Comparison of ENCODE assay signal across 8 cellular contexts in the genomic region with DNA sequence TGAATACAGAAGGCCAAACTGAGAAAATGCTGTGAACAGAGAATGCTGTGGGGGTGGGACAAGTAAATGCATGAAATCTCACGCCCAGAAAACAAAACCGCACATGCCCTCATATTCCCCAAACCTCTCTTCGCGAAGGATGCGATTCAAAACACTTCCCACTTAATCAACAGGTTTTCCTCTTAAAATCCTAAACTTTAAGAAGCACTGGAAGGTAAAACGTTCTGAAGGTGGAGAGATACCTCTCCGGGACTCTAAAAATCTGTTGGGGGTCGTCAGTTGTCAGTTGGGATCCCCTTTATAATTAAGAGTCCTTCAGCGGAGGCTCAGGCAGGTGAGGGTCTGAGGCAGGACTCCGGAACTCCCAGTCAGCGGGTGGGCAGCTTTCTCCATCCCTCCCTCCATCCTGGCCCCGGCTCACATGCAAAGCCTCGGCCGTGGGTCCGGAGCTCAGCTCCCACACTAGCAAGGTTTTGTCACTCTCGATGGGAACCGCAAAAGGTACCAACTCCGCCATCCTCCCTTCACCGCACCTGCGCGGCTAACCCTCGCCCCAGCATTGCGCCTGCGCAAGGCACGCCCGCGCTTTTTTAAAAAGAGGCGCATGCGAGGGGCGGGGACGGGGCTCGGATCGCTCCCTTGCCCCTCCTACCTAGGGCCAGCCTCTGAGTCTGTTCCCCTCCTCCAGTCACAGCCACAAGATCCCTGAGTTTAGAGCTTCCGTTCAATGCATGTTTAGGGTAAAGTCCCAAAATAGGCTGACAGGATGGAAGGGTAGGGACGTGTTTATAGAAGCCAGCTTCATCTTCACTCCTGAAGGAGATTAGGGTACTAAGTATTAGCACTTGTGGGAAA. TPM values are rescaled to one million over a fixed set of nuclear protein-coding genes. Genes with fewer than 3 reads are reported as not detected.
A peak's percentile ranks its signal among the peaks of the same experiment; 100 is the strongest.
DNase-seq lines count a peak whose midpoint lies in the region; ATAC-seq lines count a peak whose summit lies in the region.

TSS of gene RDM1 (minus strand) at position 563 of the 855 bp plus-strand sequence. CDS start at position 517, 46 bp downstream.

- H2AK5ac ChIP-seq in mesenchymal stem cell (ENCODE audit: low read length, severe bottlenecking), result no peak within 1 kb of the TSS

- no peak within 1 kb of the TSS for H2BK120ac ChIP-seq in mesenchymal stem cell (ENCODE audit: low read depth, low read length)

- peak within 1 kb of the TSS; percentile 92 for H2AFZ ChIP-seq in mesenchymal stem cell (ENCODE audit: low read depth, low read length)

- H3K23ac ChIP-seq in mesenchymal stem cell (ENCODE audit: low read length in 2 of 2), result peak within 1 kb of the TSS in 1 of 2 experiments; percentile 52

- H3K14ac ChIP-seq in mesenchymal stem cell (ENCODE audit: low read length in 2 of 2), result peak within 1 kb of the TSS in 1 of 2 experiments; percentile 32

- H4K8ac ChIP-seq in mesenchymal stem cell (ENCODE audit: low read length), result no peak within 1 kb of the TSS

- H3K4me3 ChIP-seq in ectodermal cell (ENCODE audit: insufficient read depth, low read depth, low read length) (peak within 1 kb of the TSS; percentile 39), mesenchymal stem cell (ENCODE audit: insufficient read depth in 1 of 2, low read depth in 1 of 2, low read length in 2 of 2) (peak within 1 kb of the TSS; percentile 72 to 85)

- no peak within 1 kb of the TSS for H3K18ac ChIP-seq in mesenchymal stem cell (ENCODE audit: low read depth in 1 of 2, low read length in 2 of 2)

- ATAC-seq in GM18502 (IDR thresholded peaks at IDR 0.05; ENCODE audit: poor library complexity, unreplicated experiment) (peak; percentile 52), HG03565 (IDR thresholded peaks at IDR 0.05; ENCODE audit: unreplicated experiment) (peak; percentile 59)

- H2BK12ac ChIP-seq in mesenchymal stem cell (ENCODE audit: low read length in 2 of 2), result no peak within 1 kb of the TSS

- peak within 1 kb of the TSS; percentile 100 for H3K4me2 ChIP-seq in mesenchymal stem cell (ENCODE audit: low read length, poor library complexity, severe bottlenecking)

- H2BK15ac ChIP-seq in mesenchymal stem cell (ENCODE audit: low read depth, poor library complexity, severe bottlenecking), result no peak within 1 kb of the TSS

- WGBS in ectodermal cell, 2 experiments, result 4 to 7% methylated on average over 35 of the region's 35 CpGs
- 2% methylated on average over 19 of the region's 35 CpGs for WGBS in mesenchymal stem cell

- H3K4ac ChIP-seq in mesenchymal stem cell (ENCODE audit: low read depth in 1 of 2, low read length in 2 of 2), result no peak within 1 kb of the TSS

- H3K9ac ChIP-seq in mesenchymal stem cell (ENCODE audit: low read length), result peak within 1 kb of the TSS; percentile 64

- no peaks in the 10 kb centered on the region for H3K9me3 ChIP-seq in ectodermal cell (ENCODE audit: control insufficient read depth, low read length)
- H3K9me3 ChIP-seq in mesenchymal stem cell (ENCODE audit: control insufficient read depth, low read length), result no peaks in the 10 kb centered on the region

- DNase-seq in NCI-H748 (lab: John Stamatoyannopoulos, UW; ENCODE audit: unreplicated experiment), result peak; percentile 90
- DNase-seq in activated CD4-positive, alpha-beta T cell treated with anti-CD3 and anti-CD28 coated beads, Interleukin-2, amount 50 U/mL, for 48 hours, result peak; percentile 89 to 92
- DNase-seq in mesenchymal stem cell, result peak; percentile 72
- peak; percentile 49 for DNase-seq in stimulated activated CD8-positive, alpha-beta memory T cell treated with anti-CD3 and anti-CD28 coated beads, Interleukin-15, amount 100 ng/mL, for 1 hour (ENCODE audit: low read depth)
- DNase-seq in globus pallidus (ENCODE audit: low spot score), result no peak

- H3K27ac ChIP-seq in ectodermal cell (ENCODE audit: insufficient read depth, low read depth, low read length, poor library complexity, severe bottlenecking) (no peak within 1 kb of the TSS), mesenchymal stem cell (ENCODE audit: low read length, poor library complexity, severe bottlenecking) (no peak within 1 kb of the TSS)

- H4K91ac ChIP-seq in mesenchymal stem cell (ENCODE audit: low read length), result no peak within 1 kb of the TSS

- H3K79me1 ChIP-seq in mesenchymal stem cell (replicated peaks; ENCODE audit: low read length, poor library complexity, severe bottlenecking), result no peaks in the 10 kb centered on the region

- H3K36me3 ChIP-seq in ectodermal cell (ENCODE audit: control insufficient read depth, insufficient read depth, low read length) (no peaks in the 10 kb centered on the region), mesenchymal stem cell (ENCODE audit: control insufficient read depth in 1 of 2, insufficient read depth in 2 of 2, low read depth in 1 of 2, low read length in 2 of 2) (no peaks in the 10 kb centered on the region)

- no peak within 1 kb of the TSS for H2BK5ac ChIP-seq in mesenchymal stem cell (ENCODE audit: low read depth, low read length, poor library complexity, severe bottlenecking)

- H3K27me3 ChIP-seq in ectodermal cell (ENCODE audit: control insufficient read depth, insufficient read depth, low read length, poor library complexity, severe bottlenecking) (no peaks in the 10 kb centered on the region), mesenchymal stem cell (ENCODE audit: control insufficient read depth in 1 of 2, insufficient read depth in 1 of 2, low read length in 2 of 2) (peaks cover 0 to 3% of the 10 kb centered on the region in 2 experiments)

- H3K4me1 ChIP-seq in ectodermal cell (ENCODE audit: control insufficient read depth, insufficient read depth, low read length) (peaks cover 12% of the 10 kb centered on the region), mesenchymal stem cell (ENCODE audit: control insufficient read depth, insufficient read depth, low read depth, low read length) (peaks cover 4% of the 10 kb centered on the region)

RNA-seq across cellular contexts. Expression of gene RDM1, which starts in this region (rescaled TPM):
- 9.6 TPM for polyA plus RNA-seq in ectodermal cell (2013, experiment 1 of 4)
- 10.9 TPM for polyA plus RNA-seq in ectodermal cell (2013, experiment 2 of 4)
- polyA plus RNA-seq in ectodermal cell (2013, experiment 3 of 4), result 16.9 TPM
- polyA plus RNA-seq in ectodermal cell (2013, experiment 4 of 4), result 21.7 TPM
- not detected for polyA plus RNA-seq in mesenchymal stem cell (2013, experiment 1 of 2)
- polyA plus RNA-seq in mesenchymal stem cell (2013, experiment 2 of 2), result not detected
